Comparison of ENCODE assay signal across 1 cellular context in the genomic region with DNA sequence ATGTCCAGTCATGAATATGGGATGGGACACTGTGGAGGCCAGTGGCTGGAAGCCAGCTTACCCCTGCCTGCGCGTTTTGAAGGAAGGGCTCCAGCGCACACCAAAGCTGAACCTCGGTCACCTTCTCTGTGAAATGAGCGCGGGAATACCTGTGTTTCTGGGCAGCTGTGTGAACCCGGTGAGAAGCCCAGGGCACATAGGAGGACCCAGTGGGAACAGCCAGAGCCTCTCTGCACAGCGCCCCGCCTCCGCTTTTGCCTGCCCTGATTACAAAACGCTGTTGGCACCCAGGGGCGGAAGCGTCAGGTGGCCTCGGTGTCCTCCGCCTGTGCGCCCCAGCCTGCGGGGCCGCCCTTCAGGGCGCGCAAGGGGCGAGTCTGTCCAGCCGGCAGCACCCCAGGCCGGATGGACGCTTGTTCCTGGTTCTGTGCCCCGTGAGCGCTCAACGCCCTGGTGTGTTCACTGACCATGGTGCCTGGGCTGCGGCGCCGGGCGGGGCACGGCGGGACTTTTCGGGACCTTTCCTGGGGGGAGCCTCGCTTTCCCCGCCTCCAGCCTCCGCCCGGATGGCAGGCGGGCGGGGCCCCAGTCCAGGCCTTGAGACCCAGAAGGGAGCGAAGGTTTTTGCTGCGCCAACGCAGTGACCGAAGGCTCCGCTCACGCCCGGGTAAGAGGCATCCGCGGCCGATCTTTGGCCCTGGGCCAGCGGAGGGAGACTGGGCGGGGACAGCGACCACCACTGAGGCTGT.
TF ChIP-seq lines count a peak whose summit lies in the region.

A gene (plus strand): TSS at position 588 of the 749 bp plus-strand sequence. CDS start 23,895 bp downstream, outside the sequence.

TF ChIP-seq in HepG2, 621 proteins besides CTCF, POLR2A, EP300 and RAD21 (continued from another document and continues in another):
- TF ChIP-seq, protein P1, sequence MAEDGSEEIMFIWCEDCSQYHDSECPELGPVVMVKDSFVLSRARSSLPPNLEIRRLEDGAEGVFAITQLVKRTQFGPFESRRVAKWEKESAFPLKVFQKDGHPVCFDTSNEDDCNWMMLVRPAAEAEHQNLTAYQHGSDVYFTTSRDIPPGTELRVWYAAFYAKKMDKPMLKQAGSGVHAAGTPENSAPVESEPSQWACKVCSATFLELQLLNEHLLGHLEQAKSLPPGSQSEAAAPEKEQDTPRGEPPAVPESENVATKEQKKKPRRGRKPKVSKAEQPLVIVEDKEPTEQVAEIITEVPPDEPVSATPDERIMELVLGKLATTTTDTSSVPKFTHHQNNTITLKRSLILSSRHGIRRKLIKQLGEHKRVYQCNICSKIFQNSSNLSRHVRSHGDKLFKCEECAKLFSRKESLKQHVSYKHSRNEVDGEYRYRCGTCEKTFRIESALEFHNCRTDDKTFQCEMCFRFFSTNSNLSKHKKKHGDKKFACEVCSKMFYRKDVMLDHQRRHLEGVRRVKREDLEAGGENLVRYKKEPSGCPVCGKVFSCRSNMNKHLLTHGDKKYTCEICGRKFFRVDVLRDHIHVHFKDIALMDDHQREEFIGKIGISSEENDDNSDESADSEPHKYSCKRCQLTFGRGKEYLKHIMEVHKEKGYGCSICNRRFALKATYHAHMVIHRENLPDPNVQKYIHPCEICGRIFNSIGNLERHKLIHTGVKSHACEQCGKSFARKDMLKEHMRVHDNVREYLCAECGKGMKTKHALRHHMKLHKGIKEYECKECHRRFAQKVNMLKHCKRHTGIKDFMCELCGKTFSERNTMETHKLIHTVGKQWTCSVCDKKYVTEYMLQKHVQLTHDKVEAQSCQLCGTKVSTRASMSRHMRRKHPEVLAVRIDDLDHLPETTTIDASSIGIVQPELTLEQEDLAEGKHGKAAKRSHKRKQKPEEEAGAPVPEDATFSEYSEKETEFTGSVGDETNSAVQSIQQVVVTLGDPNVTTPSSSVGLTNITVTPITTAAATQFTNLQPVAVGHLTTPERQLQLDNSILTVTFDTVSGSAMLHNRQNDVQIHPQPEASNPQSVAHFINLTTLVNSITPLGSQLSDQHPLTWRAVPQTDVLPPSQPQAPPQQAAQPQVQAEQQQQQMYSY (CRISPR knock-in tag; IDR thresholded peaks at IDR 0.05): no peak
- no peak; the same call in 1 of the 2 replicates for TF ChIP-seq ZNF788 (CRISPR knock-in tag; IDR thresholded peaks at IDR 0.05; ENCODE audit: borderline replicate concordance)
- peak; percentile 66 for TF ChIP-seq YY1 (IDR thresholded peaks at IDR 0.05; ENCODE audit: insufficient read depth, insufficient replicate concordance, low read depth, low read length)
- TF ChIP-seq ZFP36L1 (CRISPR knock-in tag; IDR thresholded peaks at IDR 0.05): peak; percentile 72; the same call in 1 of the 2 replicates
- no peak for TF ChIP-seq HCFC1 (IDR thresholded peaks at IDR 0.05; ENCODE audit: low read depth, low read length)
- TF ChIP-seq FOXK2 (IDR thresholded peaks at IDR 0.05): no peak
- peak; percentile 84 for TF ChIP-seq PHF8 (CRISPR knock-in tag; IDR thresholded peaks at IDR 0.05)
- 0 out of 2 replicates have a peak, but pooled peaks have one; percentile 17 for TF ChIP-seq ZNF549 (CRISPR knock-in tag; IDR thresholded peaks at IDR 0.05)
- TF ChIP-seq, protein P2, sequence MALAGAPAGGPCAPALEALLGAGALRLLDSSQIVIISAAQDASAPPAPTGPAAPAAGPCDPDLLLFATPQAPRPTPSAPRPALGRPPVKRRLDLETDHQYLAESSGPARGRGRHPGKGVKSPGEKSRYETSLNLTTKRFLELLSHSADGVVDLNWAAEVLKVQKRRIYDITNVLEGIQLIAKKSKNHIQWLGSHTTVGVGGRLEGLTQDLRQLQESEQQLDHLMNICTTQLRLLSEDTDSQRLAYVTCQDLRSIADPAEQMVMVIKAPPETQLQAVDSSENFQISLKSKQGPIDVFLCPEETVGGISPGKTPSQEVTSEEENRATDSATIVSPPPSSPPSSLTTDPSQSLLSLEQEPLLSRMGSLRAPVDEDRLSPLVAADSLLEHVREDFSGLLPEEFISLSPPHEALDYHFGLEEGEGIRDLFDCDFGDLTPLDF (CRISPR knock-in tag; IDR thresholded peaks at IDR 0.05): 0 out of 2 replicates have a peak, but pooled peaks have one; percentile 42
- TF ChIP-seq NFRKB (IDR thresholded peaks at IDR 0.05): no peak
- TF ChIP-seq, protein P3, sequence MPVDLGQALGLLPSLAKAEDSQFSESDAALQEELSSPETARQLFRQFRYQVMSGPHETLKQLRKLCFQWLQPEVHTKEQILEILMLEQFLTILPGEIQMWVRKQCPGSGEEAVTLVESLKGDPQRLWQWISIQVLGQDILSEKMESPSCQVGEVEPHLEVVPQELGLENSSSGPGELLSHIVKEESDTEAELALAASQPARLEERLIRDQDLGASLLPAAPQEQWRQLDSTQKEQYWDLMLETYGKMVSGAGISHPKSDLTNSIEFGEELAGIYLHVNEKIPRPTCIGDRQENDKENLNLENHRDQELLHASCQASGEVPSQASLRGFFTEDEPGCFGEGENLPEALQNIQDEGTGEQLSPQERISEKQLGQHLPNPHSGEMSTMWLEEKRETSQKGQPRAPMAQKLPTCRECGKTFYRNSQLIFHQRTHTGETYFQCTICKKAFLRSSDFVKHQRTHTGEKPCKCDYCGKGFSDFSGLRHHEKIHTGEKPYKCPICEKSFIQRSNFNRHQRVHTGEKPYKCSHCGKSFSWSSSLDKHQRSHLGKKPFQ (CRISPR knock-in tag; IDR thresholded peaks at IDR 0.05; ENCODE audit: insufficient replicate concordance): peak; percentile 92
- peak; percentile 77 for TF ChIP-seq POGZ (CRISPR knock-in tag; IDR thresholded peaks at IDR 0.05)
- TF ChIP-seq ZNF563 (CRISPR knock-in tag; IDR thresholded peaks at IDR 0.05): no peak
- TF ChIP-seq, protein P4, sequence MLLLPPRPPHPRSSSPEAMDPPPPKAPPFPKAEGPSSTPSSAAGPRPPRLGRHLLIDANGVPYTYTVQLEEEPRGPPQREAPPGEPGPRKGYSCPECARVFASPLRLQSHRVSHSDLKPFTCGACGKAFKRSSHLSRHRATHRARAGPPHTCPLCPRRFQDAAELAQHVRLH (CRISPR knock-in tag; IDR thresholded peaks at IDR 0.05; ENCODE audit: borderline replicate concordance, low read depth): peak; percentile 53; the same call in 1 of the 2 replicates
- 0 out of 2 replicates have a peak, but pooled peaks have one; percentile 40 for TF ChIP-seq MIER3 (CRISPR knock-in tag; IDR thresholded peaks at IDR 0.05; ENCODE audit: borderline replicate concordance)
- TF ChIP-seq ZNF772 (CRISPR knock-in tag; IDR thresholded peaks at IDR 0.05): peak; percentile 21; the same call in 1 of the 2 replicates
- TF ChIP-seq, protein P5, sequence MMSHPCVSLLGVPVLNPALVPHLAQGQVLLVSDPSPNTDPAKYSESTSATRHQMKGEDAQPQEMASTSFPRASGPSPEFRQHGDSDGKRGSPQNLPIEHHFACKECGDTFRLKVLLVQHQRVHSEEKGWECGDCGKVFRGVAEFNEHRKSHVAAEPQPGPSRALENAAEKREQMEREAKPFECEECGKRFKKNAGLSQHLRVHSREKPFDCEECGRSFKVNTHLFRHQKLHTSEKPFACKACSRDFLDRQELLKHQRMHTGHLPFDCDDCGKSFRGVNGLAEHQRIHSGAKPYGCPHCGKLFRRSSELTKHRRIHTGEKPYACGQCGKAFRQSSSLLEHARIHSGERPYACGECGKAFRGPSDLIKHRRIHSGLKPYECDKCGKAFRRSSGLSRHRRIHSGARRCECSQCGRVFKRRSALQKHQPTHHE (CRISPR knock-in tag; IDR thresholded peaks at IDR 0.05; ENCODE audit: borderline replicate concordance): no peak
- peak; percentile 19; the same call in 1 of the 2 replicates for TF ChIP-seq MED1 (CRISPR knock-in tag; IDR thresholded peaks at IDR 0.05)
- TF ChIP-seq MTA3 (CRISPR knock-in tag; IDR thresholded peaks at IDR 0.05): no peak
- TF ChIP-seq, protein P6, sequence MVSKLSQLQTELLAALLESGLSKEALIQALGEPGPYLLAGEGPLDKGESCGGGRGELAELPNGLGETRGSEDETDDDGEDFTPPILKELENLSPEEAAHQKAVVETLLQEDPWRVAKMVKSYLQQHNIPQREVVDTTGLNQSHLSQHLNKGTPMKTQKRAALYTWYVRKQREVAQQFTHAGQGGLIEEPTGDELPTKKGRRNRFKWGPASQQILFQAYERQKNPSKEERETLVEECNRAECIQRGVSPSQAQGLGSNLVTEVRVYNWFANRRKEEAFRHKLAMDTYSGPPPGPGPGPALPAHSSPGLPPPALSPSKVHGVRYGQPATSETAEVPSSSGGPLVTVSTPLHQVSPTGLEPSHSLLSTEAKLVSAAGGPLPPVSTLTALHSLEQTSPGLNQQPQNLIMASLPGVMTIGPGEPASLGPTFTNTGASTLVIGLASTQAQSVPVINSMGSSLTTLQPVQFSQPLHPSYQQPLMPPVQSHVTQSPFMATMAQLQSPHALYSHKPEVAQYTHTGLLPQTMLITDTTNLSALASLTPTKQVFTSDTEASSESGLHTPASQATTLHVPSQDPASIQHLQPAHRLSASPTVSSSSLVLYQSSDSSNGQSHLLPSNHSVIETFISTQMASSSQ (IDR thresholded peaks at IDR 0.05; ENCODE audit: low read depth): no peak
- TF ChIP-seq, protein P6 (CRISPR knock-in tag; IDR thresholded peaks at IDR 0.05; ENCODE audit: borderline replicate concordance): no peak
- no peak for TF ChIP-seq TOPORS (CRISPR knock-in tag; IDR thresholded peaks at IDR 0.05)
- TF ChIP-seq, protein P7, sequence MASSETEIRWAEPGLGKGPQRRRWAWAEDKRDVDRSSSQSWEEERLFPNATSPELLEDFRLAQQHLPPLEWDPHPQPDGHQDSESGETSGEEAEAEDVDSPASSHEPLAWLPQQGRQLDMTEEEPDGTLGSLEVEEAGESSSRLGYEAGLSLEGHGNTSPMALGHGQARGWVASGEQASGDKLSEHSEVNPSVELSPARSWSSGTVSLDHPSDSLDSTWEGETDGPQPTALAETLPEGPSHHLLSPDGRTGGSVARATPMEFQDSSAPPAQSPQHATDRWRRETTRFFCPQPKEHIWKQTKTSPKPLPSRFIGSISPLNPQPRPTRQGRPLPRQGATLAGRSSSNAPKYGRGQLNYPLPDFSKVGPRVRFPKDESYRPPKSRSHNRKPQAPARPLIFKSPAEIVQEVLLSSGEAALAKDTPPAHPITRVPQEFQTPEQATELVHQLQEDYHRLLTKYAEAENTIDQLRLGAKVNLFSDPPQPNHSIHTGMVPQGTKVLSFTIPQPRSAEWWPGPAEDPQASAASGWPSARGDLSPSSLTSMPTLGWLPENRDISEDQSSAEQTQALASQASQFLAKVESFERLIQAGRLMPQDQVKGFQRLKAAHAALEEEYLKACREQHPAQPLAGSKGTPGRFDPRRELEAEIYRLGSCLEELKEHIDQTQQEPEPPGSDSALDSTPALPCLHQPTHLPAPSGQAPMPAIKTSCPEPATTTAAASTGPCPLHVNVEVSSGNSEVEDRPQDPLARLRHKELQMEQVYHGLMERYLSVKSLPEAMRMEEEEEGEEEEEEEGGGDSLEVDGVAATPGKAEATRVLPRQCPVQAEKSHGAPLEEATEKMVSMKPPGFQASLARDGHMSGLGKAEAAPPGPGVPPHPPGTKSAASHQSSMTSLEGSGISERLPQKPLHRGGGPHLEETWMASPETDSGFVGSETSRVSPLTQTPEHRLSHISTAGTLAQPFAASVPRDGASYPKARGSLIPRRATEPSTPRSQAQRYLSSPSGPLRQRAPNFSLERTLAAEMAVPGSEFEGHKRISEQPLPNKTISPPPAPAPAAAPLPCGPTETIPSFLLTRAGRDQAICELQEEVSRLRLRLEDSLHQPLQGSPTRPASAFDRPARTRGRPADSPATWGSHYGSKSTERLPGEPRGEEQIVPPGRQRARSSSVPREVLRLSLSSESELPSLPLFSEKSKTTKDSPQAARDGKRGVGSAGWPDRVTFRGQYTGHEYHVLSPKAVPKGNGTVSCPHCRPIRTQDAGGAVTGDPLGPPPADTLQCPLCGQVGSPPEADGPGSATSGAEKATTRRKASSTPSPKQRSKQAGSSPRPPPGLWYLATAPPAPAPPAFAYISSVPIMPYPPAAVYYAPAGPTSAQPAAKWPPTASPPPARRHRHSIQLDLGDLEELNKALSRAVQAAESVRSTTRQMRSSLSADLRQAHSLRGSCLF (CRISPR knock-in tag; IDR thresholded peaks at IDR 0.05; ENCODE audit: borderline replicate concordance): no peak
- TF ChIP-seq ZMAT3 (CRISPR knock-in tag; conservative IDR thresholded peaks at IDR 0.05): peak; percentile 98
- peak; percentile 45; the same call in 1 of the 2 replicates for TF ChIP-seq CEBPG (CRISPR knock-in tag; IDR thresholded peaks at IDR 0.05)
- TF ChIP-seq, protein P8, sequence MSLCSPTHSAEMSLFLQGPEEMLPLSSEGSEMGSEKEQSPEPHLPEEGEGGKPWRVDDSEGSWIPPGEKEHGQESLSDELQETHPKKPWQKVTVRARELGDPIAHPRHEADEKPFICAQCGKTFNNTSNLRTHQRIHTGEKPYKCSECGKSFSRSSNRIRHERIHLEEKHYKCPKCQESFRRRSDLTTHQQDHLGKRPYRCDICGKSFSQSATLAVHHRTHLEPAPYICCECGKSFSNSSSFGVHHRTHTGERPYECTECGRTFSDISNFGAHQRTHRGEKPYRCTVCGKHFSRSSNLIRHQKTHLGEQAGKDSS (CRISPR knock-in tag; IDR thresholded peaks at IDR 0.05; ENCODE audit: borderline replicate concordance, low read depth): 0 out of 2 replicates have a peak, but pooled peaks have one; percentile 23
- TF ChIP-seq, protein P9, sequence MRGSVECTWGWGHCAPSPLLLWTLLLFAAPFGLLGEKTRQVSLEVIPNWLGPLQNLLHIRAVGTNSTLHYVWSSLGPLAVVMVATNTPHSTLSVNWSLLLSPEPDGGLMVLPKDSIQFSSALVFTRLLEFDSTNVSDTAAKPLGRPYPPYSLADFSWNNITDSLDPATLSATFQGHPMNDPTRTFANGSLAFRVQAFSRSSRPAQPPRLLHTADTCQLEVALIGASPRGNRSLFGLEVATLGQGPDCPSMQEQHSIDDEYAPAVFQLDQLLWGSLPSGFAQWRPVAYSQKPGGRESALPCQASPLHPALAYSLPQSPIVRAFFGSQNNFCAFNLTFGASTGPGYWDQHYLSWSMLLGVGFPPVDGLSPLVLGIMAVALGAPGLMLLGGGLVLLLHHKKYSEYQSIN (CRISPR knock-in tag; IDR thresholded peaks at IDR 0.05; ENCODE audit: borderline replicate concordance): no peak
- peak; percentile 76 for TF ChIP-seq ETV5 (CRISPR knock-in tag; IDR thresholded peaks at IDR 0.05; ENCODE audit: borderline replicate concordance)
- TF ChIP-seq, protein P10, sequence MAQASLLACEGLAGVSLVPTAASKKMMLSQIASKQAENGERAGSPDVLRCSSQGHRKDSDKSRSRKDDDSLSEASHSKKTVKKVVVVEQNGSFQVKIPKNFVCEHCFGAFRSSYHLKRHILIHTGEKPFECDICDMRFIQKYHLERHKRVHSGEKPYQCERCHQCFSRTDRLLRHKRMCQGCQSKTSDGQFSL (CRISPR knock-in tag; IDR thresholded peaks at IDR 0.05): no peak
- TF ChIP-seq ZNF143 (CRISPR knock-in tag; IDR thresholded peaks at IDR 0.05): no peak; the same call in 1 of the 2 replicates
